Comparison of ENCODE assay signal across 9 cellular contexts in the genomic region with DNA sequence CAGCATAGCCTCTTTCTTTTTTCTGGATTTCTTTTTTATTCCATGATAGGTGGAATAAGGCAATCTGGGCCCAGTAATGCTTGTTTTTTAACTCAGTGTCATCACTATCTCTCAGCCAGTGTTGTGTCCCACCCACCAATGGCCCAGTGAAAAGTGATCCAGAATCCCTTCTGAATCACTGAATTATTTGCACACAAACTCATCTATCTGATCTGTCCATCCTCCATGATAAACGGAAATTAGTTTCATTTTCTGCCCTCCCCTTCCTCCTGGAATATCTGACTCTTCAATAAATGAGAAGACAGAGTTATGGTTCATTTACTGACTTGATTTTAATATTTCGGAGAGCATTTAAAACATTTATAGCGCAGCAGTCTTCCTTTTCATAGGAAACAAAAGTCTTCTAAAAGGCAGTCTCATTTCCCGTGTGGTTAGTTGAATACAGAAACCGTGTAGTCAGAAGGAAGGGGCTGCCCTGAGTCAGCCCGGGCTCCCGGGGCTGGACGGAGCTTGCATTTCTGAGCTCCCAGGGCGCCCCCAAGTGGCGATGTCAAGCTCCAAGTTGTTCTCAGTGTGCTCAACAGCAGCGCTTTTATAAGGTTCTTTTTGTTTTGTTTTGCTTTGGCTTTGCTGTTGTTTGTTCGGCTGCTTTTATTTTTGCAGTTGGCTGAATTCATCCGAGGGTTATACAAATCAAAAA. TPM values are rescaled to one million over a fixed set of nuclear protein-coding genes. Genes with fewer than 3 reads are reported as not detected.
DNase-seq lines count a peak whose midpoint lies in the region; ATAC-seq, FAIRE-seq and TF ChIP-seq lines count a peak whose summit lies in the region.
"Not testable (repeated sequence)": the region's sequence is repeated elsewhere in the genome, so short reads cannot be mapped to it uniquely, and the experiment has no call there.
"Had no signal": no experiment of that assay in that cellular context is flagged by ENCODE, and none has a peak within 500 bp of the region (broad histone marks: within the 10 kb centered on the region; RNA-seq: fewer than 3 reads in every experiment).

No MANE protein-coding gene starts in this region.

- TF ChIP-seq POLR2A in H54 (IDR thresholded peaks at IDR 0.05; ENCODE audit: low read depth, low read length): not testable (repeated sequence)

- H3K9me3 ChIP-seq in CD4-positive, alpha-beta T cell (ENCODE audit: control insufficient read depth, low read length); kidney (ENCODE audit: control insufficient read depth in 1 of 2, low read length in 2 of 2): not testable (repeated sequence)

- ATAC-seq in CD4-positive, alpha-beta T cell (ENCODE audit: poor library complexity): peak; percentile 89
- peak; percentile 93 for ATAC-seq in GM19025 (IDR thresholded peaks at IDR 0.05; ENCODE audit: low read depth, unreplicated experiment)
- peak; percentile 79 for ATAC-seq in HG03196 (IDR thresholded peaks at IDR 0.05; ENCODE audit: unreplicated experiment)
- ATAC-seq in T-cell (replicated peaks in 1 of 4): peak; percentile 83 to 98 (median 95)
- peak; percentile 100 for ATAC-seq in activated naive CD4-positive, alpha-beta T cell treated with anti-CD3 and anti-CD28 coated beads, Interleukin-2, amount 50 U/mL, for 72 hours

- H3K4me1 ChIP-seq in kidney (ENCODE audit: control insufficient read depth in 1 of 2, insufficient read depth in 1 of 2, low read depth in 1 of 2, low read length in 2 of 2): not testable (repeated sequence)

- POLR2A ChIA-PET in CD4-positive, alpha-beta T cell (lab: Charles Lee); T-cell (lab: Charles Lee): not testable (repeated sequence)

- H3K27ac Mint-ChIP-seq in CD4-positive, alpha-beta T cell; T-cell; activated naive CD4-positive, alpha-beta T cell treated with anti-CD3 and anti-CD28 coated beads, Interleukin-2, amount 50 U/mL, for 72 hours: not testable (repeated sequence)

- H3K36me3 ChIP-seq in kidney (ENCODE audit: control insufficient read depth in 1 of 2, insufficient read depth in 2 of 2, low read length in 2 of 2): not testable (repeated sequence)

- TF ChIP-seq CTCF in CD4-positive, alpha-beta T cell (IDR thresholded peaks at IDR 0.05): not testable (repeated sequence)
- peak; percentile 21 for TF ChIP-seq CTCF in kidney (IDR thresholded peaks at IDR 0.05; ENCODE audit: borderline replicate concordance, extremely low read depth, insufficient read depth)

- not testable (repeated sequence) for H3K27me3 ChIP-seq in CD4-positive, alpha-beta T cell (ENCODE audit: control insufficient read depth, insufficient read depth, low read length)

- CTCF ChIA-PET in CD4-positive, alpha-beta T cell (lab: Charles Lee); T-cell (lab: Charles Lee): not testable (repeated sequence)

- not testable (repeated sequence) for H3K4me1 Mint-ChIP-seq in CD4-positive, alpha-beta T cell (ENCODE audit: low read depth); T-cell

- peak; percentile 27 for FAIRE-seq in H54 (lab: Jason Lieb, UNC)
- FAIRE-seq in kidney (lab: Jason Lieb, UNC): not testable (repeated sequence)

- H3K27ac ChIP-seq in CD4-positive, alpha-beta T cell (ENCODE audit: low read depth, low read length); kidney (ENCODE audit: low read depth in 2 of 2, low read length in 2 of 2): not testable (repeated sequence)

- DNase-seq in CD4-positive, alpha-beta T cell; H54 (ENCODE audit: insufficient read length, low spot score); T-cell; kidney: not testable (repeated sequence)
- DNase-seq in activated naive CD4-positive, alpha-beta T cell treated with anti-CD3 and anti-CD28 coated beads, Interleukin-2, amount 50 U/mL, for 72 hours (ENCODE audit: low spot score in 2 of 2): peak in 1 of 2 donors; percentile 73
- peak; percentile 12 for DNase-seq in stimulated activated CD4-positive, alpha-beta T cell treated with anti-CD3 and anti-CD28 coated beads, Interleukin-4, amount 100 ng/mL, for 1 hour

- not testable (repeated sequence) for H3K27me3 Mint-ChIP-seq in CD4-positive, alpha-beta T cell; T-cell

- not testable (repeated sequence) for H3K36me3 Mint-ChIP-seq in CD4-positive, alpha-beta T cell (ENCODE audit: low read depth); T-cell; activated naive CD4-positive, alpha-beta T cell treated with anti-CD3 and anti-CD28 coated beads, Interleukin-2, amount 50 U/mL, for 72 hours

- not testable (repeated sequence) for H3K9me3 Mint-ChIP-seq in CD4-positive, alpha-beta T cell; T-cell; activated naive CD4-positive, alpha-beta T cell treated with anti-CD3 and anti-CD28 coated beads, Interleukin-2, amount 50 U/mL, for 72 hours

- H3K4me3 ChIP-seq in kidney (ENCODE audit: low read length in 2 of 2): not testable (repeated sequence)

- intact Hi-C loops in CD4-positive, alpha-beta T cell (cut with DNase I, micrococcal nuclease); kidney (cut with DNase I): not testable (repeated sequence)

- not testable (repeated sequence) for H3K4me3 Mint-ChIP-seq in CD4-positive, alpha-beta T cell; T-cell

- not testable (repeated sequence) for H3K9ac ChIP-seq in kidney (ENCODE audit: low read length in 2 of 2)

RNA-seq across cellular contexts. Expression of a gene that starts 12.6 kb away (rescaled TPM):
- not detected for total RNA-seq in CD4-positive, alpha-beta T cell
- total RNA-seq in T-cell: not detected
- total RNA-seq in activated naive CD4-positive, alpha-beta T cell treated with anti-CD3 and anti-CD28 coated beads, Interleukin-2, amount 50 U/mL, for 72 hours: not detected
- 1.8 TPM for total RNA-seq in kidney
- polyA plus RNA-seq in kidney (ENCODE audit: insufficient read depth, low read depth, low replicate concordance): 6.9 TPM
- total RNA-seq: NCI-H460 had no signal
